In the genomic region with DNA sequence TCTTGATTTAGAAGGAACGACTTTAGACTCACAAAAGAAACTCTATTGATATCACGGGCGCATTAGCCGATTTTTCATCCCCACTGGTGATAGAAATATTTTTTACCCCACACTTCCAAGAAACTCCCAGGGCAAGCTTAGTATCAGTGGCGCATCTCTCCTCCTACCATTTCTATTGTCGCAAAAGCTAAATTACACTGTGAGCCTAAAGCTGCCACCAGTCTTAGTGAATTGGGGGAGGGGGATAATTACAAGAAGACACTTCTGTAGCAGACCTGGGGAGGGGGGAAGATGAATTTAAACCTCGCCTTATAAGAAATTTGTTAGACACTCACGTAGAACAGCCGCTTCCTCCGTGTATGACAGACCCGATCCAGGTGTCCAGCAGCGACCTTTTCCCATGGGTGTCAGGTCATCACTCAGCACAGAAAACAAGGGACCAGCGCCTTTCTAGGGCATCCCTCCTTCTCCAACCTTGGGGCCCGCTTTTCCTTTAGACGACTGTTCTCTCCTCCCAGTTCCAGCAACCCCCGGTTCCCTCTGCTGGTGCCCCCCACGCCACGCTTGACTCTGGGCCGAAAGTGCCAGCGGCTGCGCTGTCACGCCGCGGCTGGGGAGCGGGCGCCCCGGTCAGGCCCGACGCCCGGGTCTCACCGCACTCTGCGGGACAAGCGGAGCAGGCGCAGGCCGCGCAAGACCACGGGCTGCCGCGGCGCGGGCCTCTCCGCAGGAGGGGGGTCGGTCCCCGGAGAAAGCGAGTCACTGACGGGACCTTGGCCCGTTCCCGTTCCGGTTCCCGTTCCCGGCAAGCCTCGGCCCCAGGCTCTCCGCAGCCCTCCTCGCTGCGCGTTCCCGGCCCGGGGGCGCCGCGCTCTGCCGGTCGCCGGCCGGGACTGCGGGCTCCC, we compare ENCODE assay signal across 8 cellular contexts. TPM values are rescaled to one million over a fixed set of nuclear protein-coding genes. Genes with fewer than 3 reads are reported as not detected.
DNase-seq lines count a peak whose midpoint lies in the region; TF ChIP-seq lines count a peak whose summit lies in the region.

No MANE protein-coding gene starts in this region.

- no peaks in the 10 kb centered on the region for H3K27me3 ChIP-seq in ascending aorta

- H3K27ac ChIP-seq in ascending aorta (peak overlapping the region; percentile 45 to 51), skin epidermis (peak overlapping the region in 20 of 21 experiments; percentile 23 to 87 (median 74))

- H3K4me3 ChIP-seq in ascending aorta (peak overlapping the region; percentile 84 to 94), iPS-18c (ENCODE audit: insufficient read depth, low read depth, low read length) (peak overlapping the region; percentile 58), skin epidermis (peak overlapping the region; percentile 51 to 78 (median 72))

- peak in 1 of 3 experiments; percentile 53 for TF ChIP-seq CTCF in ascending aorta (IDR thresholded peaks at IDR 0.05)

- no peaks in the 10 kb centered on the region for H3K36me3 ChIP-seq in ascending aorta

- H3K4me1 ChIP-seq in ascending aorta: no peaks in the 10 kb centered on the region

- peak; percentile 7 for DNase-seq in NCI-H2107 treated with DMSO at 0.1 percent for 48 hours (lab: John Stamatoyannopoulos, UW; ENCODE audit: unreplicated experiment)
- no peak for DNase-seq in NCI-H2107 (lab: John Stamatoyannopoulos, UW)
- DNase-seq in HuH-7.5 (ENCODE audit: low spot score): peak; percentile 16
- DNase-seq in ascending aorta (ENCODE audit: low spot score in 2 of 2): peak in 1 of 2 donors; percentile 77
- no peak for DNase-seq in globus pallidus (ENCODE audit: low spot score)
- DNase-seq in amniotic stem cell (lab: John Stamatoyannopoulos, UW): no peak

- no peaks in the 10 kb centered on the region for H3K9me3 ChIP-seq in ascending aorta
- H3K9me3 ChIP-seq in iPS-18c (ENCODE audit: control insufficient read depth, insufficient read depth, low read length): no peaks in the 10 kb centered on the region

- intact Hi-C loops in ascending aorta (cut with DNase I): loop anchor here (1.0 to 5.0 kb wide), 5 partner anchors 20 to 133 kb away; a partner anchor contains a TSS

RNA-seq across cellular contexts. Expression of a gene that starts 0.8 kb away (rescaled TPM):
- total RNA-seq in ascending aorta: 222 TPM

RNA-seq across cellular contexts. Expression of a gene that starts 42.3 kb away (rescaled TPM):
- 42.6 TPM for total RNA-seq in ascending aorta

Comparison
In these comparisons a context has a peak if more than half of its experiments do, and no peak if none do; other contexts are left out.
1. DNase-seq: peak in NCI-H2107 treated with DMSO at 0.1 percent for 48 hours (single experiment) and HuH-7.5 (single experiment); none in NCI-H2107 (single experiment), globus pallidus (single experiment) and amniotic stem cell (single experiment).
2. Peak in every context shown above with its lines, with median percentiles within 50 percentile points of each other: H3K4me3 ChIP-seq.